25 cellular contexts compared by ENCODE assay signal in the genomic region with DNA sequence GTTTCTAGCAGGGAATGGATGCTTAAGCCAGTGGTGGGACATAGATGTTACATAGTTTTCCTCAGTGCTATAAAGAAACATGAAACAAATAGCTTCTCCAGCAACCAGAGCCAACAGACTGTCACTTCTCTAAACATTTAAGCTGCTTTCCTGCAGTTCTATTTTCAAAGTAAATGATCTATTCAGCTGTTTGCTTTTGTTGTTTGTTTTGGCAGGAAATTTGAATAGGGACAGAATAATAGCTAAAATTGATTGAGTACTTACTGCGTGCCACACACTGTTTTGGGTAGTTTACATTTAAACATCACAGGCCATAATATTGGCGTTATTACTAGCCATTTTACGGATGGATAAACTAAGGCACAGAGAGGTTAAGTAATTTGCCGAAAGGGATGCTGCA.
A peak's percentile ranks its signal among the peaks of the same experiment; 100 is the strongest.
DNase-seq lines count a peak whose midpoint lies in the region; ATAC-seq lines count a peak whose summit lies in the region.
"Had no signal": no experiment of that assay in that cellular context is flagged by ENCODE, and none has a peak within 500 bp of the region (broad histone marks: within the 10 kb centered on the region; RNA-seq: fewer than 3 reads in every experiment).

No MANE protein-coding gene starts in this region.

- DNase-seq in NCI-H1092 (lab: John Stamatoyannopoulos, UW) (peak; percentile 11), NCI-H146 treated with DMSO at 0.1 percent for 48 hours (lab: John Stamatoyannopoulos, UW; ENCODE audit: unreplicated experiment) (peak; percentile 86), NCI-H774 (lab: John Stamatoyannopoulos, UW) (peak; percentile 83), left kidney (ENCODE audit: low read depth, low spot score) (peak; percentile 45), SW480 (ENCODE audit: low spot score) (no peak), GM19238 (ENCODE audit: insufficient read length, low spot score) (no peak)
- DNase-seq: activated CD4-positive, alpha-beta T cell treated with anti-CD3 and anti-CD28 coated beads, Interleukin-2, amount 10 ng/mL, durations not matched to agents 24 days and 14 days; activated effector memory CD4-positive, alpha-beta T cell treated with anti-CD3 and anti-CD28 coated beads, Interleukin-2, amount 50 U/mL, for 16 hours; activated naive CD8-positive, alpha-beta T cell treated with anti-CD3 and anti-CD28 coated beads, Interleukin-2, amount 10 ng/mL, durations not matched to agents 7 days and 5 days; DND-41; effector memory CD4-positive, alpha-beta T cell; GF-D8; hypothalamus; KG1; left cardiac atrium; mesenchymal stem cell; MG63; NCI-H1436 treated with DMSO at 0.1 percent for 48 hours; NCI-H2171 treated with DMSO at 0.1 percent for 48 hours; NCI-H82; pancreas; stimulated activated naive CD8-positive, alpha-beta T cell treated with anti-CD3 and anti-CD28 coated beads, Interleukin-15, Interleukin-2, amounts not matched to agents 100 U/mL and 50 U/mL, for 24 hours; T-cell; upper lobe of right lung had no signal

- ATAC-seq in GM19324 (IDR thresholded peaks at IDR 0.05; ENCODE audit: low FRiP score, unreplicated experiment) = no peak
- ATAC-seq: left cardiac atrium; stimulated activated naive CD8-positive, alpha-beta T cell treated with anti-CD3 and anti-CD28 coated beads, Interleukin-15, Interleukin-2, amounts not matched to agents 100 U/mL and 50 U/mL, for 24 hours; T-cell had no signal

Comparison
In these comparisons a context has a peak if more than half of its experiments do, and no peak if none do; other contexts are left out.
1. DNase-seq: peak in NCI-H1092 (single experiment), NCI-H146 treated with DMSO at 0.1 percent for 48 hours (single experiment), NCI-H774 (single experiment) and left kidney (single experiment); none in SW480 (single experiment) and GM19238 (single experiment).